In genomic region chr6:158619922-158620801, GRCh38 we compare ENCODE assay signal across 23 cellular contexts. TPM values are rescaled to one million over a fixed set of nuclear protein-coding genes. Genes with fewer than 3 reads are reported as not detected.
DNase-seq lines count a peak whose midpoint lies in the region; ATAC-seq and TF ChIP-seq lines count a peak whose summit lies in the region.
"Had no signal": no experiment of that assay in that cellular context is flagged by ENCODE, and none has a peak within 500 bp of the region (broad histone marks: within the 10 kb centered on the region; RNA-seq: fewer than 3 reads in every experiment).

No MANE protein-coding gene starts in this region.

- POLR2A ChIA-PET in activated naive CD8-positive, alpha-beta T cell treated with anti-CD3 and anti-CD28 coated beads, Interleukin-2, amount 10 ng/mL, durations not matched to agents 7 days and 5 days (lab: Charles Lee) = interaction anchor here (1.2 kb wide), 1 partner anchor 61 kb away, joined by 3 read pairs; the partner anchor contains the start of gene TMEM181

- no peaks in the 10 kb centered on the region for H3K27me3 Mint-ChIP-seq in activated naive CD8-positive, alpha-beta T cell treated with anti-CD3 and anti-CD28 coated beads, Interleukin-2, amount 10 ng/mL, durations not matched to agents 7 days and 5 days
- H3K27me3 Mint-ChIP-seq in activated naive CD8-positive, alpha-beta T cell treated with anti-CD3 and anti-CD28 coated beads for 36 hours = no peaks in the 10 kb centered on the region
- H3K27me3 Mint-ChIP-seq in immature natural killer cell (ENCODE audit: low read depth in 3 of 3) = peaks cover 0 to 2% (median 2%) of the 10 kb centered on the region in 3 donors
- H3K27me3 Mint-ChIP-seq: naive B cell had no signal

- no peak for TF ChIP-seq EP300 in sigmoid colon (IDR thresholded peaks at IDR 0.05)

- H3K9me3 ChIP-seq in RWPE2 (ENCODE audit: severe bottlenecking) (no peaks in the 10 kb centered on the region), sigmoid colon (no peaks in the 10 kb centered on the region)
- H3K9me3 ChIP-seq: BE2C, prostate gland had no signal

- intact Hi-C loops in sigmoid colon (cut with DNase I) = no loop called here

- H3K27me3 ChIP-seq in RWPE2 (ENCODE audit: insufficient read depth, poor library complexity, severe bottlenecking) (no peaks in the 10 kb centered on the region), sigmoid colon (no peaks in the 10 kb centered on the region), H7 (ENCODE audit: control insufficient read depth, insufficient read depth, low read length) (no peaks in the 10 kb centered on the region)
- H3K27me3 ChIP-seq: BE2C, spleen had no signal

- H3K4me3 Mint-ChIP-seq in activated naive CD8-positive, alpha-beta T cell treated with anti-CD3 and anti-CD28 coated beads, Interleukin-2, amount 10 ng/mL, durations not matched to agents 7 days and 5 days = no peak overlapping the region
- no peak overlapping the region for H3K4me3 Mint-ChIP-seq in activated naive CD8-positive, alpha-beta T cell treated with anti-CD3 and anti-CD28 coated beads for 36 hours
- no peak overlapping the region for H3K4me3 Mint-ChIP-seq in immature natural killer cell
- H3K4me3 Mint-ChIP-seq: naive B cell had no signal

- no peak overlapping the region for H3K27ac ChIP-seq in RWPE2 (ENCODE audit: poor library complexity, severe bottlenecking)
- no peak overlapping the region for H3K27ac ChIP-seq in sigmoid colon
- H3K27ac ChIP-seq: HL-60, prostate gland, spleen, VCaP had no signal

- 79 to 90% methylated on average over 17 of the region's 17 CpGs for WGBS in sigmoid colon, 2 donors

- no peaks in the 10 kb centered on the region for H3K9me3 Mint-ChIP-seq in activated naive CD8-positive, alpha-beta T cell treated with anti-CD3 and anti-CD28 coated beads, Interleukin-2, amount 10 ng/mL, durations not matched to agents 7 days and 5 days
- no peaks in the 10 kb centered on the region for H3K9me3 Mint-ChIP-seq in activated naive CD8-positive, alpha-beta T cell treated with anti-CD3 and anti-CD28 coated beads for 36 hours
- no peaks in the 10 kb centered on the region for H3K9me3 Mint-ChIP-seq in immature natural killer cell

- H3K4me3 ChIP-seq in RWPE2 (ENCODE audit: severe bottlenecking) (no peak overlapping the region), sigmoid colon (no peak overlapping the region), H7 (ENCODE audit: insufficient read depth, low read depth, low read length) (no peak overlapping the region)
- H3K4me3 ChIP-seq: K562, prostate gland, spleen had no signal

- peaks cover 39% of the 10 kb centered on the region for H3K36me3 Mint-ChIP-seq in activated naive CD8-positive, alpha-beta T cell treated with anti-CD3 and anti-CD28 coated beads, Interleukin-2, amount 10 ng/mL, durations not matched to agents 7 days and 5 days
- H3K36me3 Mint-ChIP-seq in activated naive CD8-positive, alpha-beta T cell treated with anti-CD3 and anti-CD28 coated beads for 36 hours = peaks cover 37% of the 10 kb centered on the region
- peaks cover 10 to 73% (median 13%) of the 10 kb centered on the region in 3 donors for H3K36me3 Mint-ChIP-seq in immature natural killer cell

- ATAC-seq in activated naive CD8-positive, alpha-beta T cell treated with anti-CD3 and anti-CD28 coated beads, Interleukin-2, amount 10 ng/mL, durations not matched to agents 7 days and 5 days (ENCODE audit: low read depth) = no peak
- ATAC-seq in RWPE2 (ENCODE audit: low read depth) = no peak
- ATAC-seq: K562, Right ventricle myocardium inferior had no signal

- peaks cover 61% of the 10 kb centered on the region for H3K36me3 ChIP-seq in RWPE2 (ENCODE audit: low read depth)
- peaks cover 0 to 31% (median 0%) of the 10 kb centered on the region in 4 donors for H3K36me3 ChIP-seq in sigmoid colon
- peaks cover 9% of the 10 kb centered on the region for H3K36me3 ChIP-seq in H7 (replicated peaks; ENCODE audit: control insufficient read depth, insufficient read depth, low read length)
- H3K36me3 ChIP-seq: prostate gland had no signal

- DNase-seq in activated naive CD8-positive, alpha-beta T cell treated with anti-CD3 and anti-CD28 coated beads, Interleukin-2, amount 10 ng/mL, durations not matched to agents 7 days and 5 days = no peak
- no peak for DNase-seq in activated naive CD8-positive, alpha-beta T cell treated with anti-CD3 and anti-CD28 coated beads for 36 hours
- peak; percentile 14 for DNase-seq in RWPE2 (ENCODE audit: low spot score)
- DNase-seq in immature natural killer cell = no peak
- peak; percentile 19 for DNase-seq in sigmoid colon
- DNase-seq in AG08395 (ENCODE audit: low spot score) = no peak
- no peak for DNase-seq in H7
- DNase-seq in epidermal melanocyte (ENCODE audit: insufficient read length, low spot score) = no peak
- DNase-seq: BE2C; caudate nucleus; effector CD4-positive, alpha-beta T cell; glutamatergic neuron; HCEC 1CT; naive B cell; NCI-H1930; NCI-H446 treated with DMSO at 0.1 percent for 48 hours; spleen; T-helper 1 cell had no signal

- peaks cover 3% of the 10 kb centered on the region for H3K4me1 Mint-ChIP-seq in activated naive CD8-positive, alpha-beta T cell treated with anti-CD3 and anti-CD28 coated beads, Interleukin-2, amount 10 ng/mL, durations not matched to agents 7 days and 5 days
- peaks cover 5% of the 10 kb centered on the region for H3K4me1 Mint-ChIP-seq in activated naive CD8-positive, alpha-beta T cell treated with anti-CD3 and anti-CD28 coated beads for 36 hours
- H3K4me1 Mint-ChIP-seq in immature natural killer cell = peaks cover 25 to 43% of the 10 kb centered on the region in 2 donors

- H3K4me1 ChIP-seq in RWPE2 (ENCODE audit: insufficient read depth, poor library complexity, severe bottlenecking) (no peaks in the 10 kb centered on the region), sigmoid colon (no peaks in the 10 kb centered on the region)
- H3K4me1 ChIP-seq: prostate gland had no signal

- TF ChIP-seq CTCF in RWPE2 (IDR thresholded peaks at IDR 0.05; ENCODE audit: poor library complexity, severe bottlenecking) = no peak
- TF ChIP-seq CTCF in sigmoid colon (IDR thresholded peaks at IDR 0.05) = no peak

- peak overlapping the region; percentile 36 for H3K27ac Mint-ChIP-seq in activated naive CD8-positive, alpha-beta T cell treated with anti-CD3 and anti-CD28 coated beads, Interleukin-2, amount 10 ng/mL, durations not matched to agents 7 days and 5 days
- H3K27ac Mint-ChIP-seq in activated naive CD8-positive, alpha-beta T cell treated with anti-CD3 and anti-CD28 coated beads for 36 hours = no peak overlapping the region
- peak overlapping the region; percentile 78 to 88 (median 80) for H3K27ac Mint-ChIP-seq in immature natural killer cell

- no peak for TF ChIP-seq POLR2A in sigmoid colon (IDR thresholded peaks at IDR 0.05)

RNA-seq across cellular contexts. Expression of gene DYNLT1, which starts 24.4 kb away (rescaled TPM):
- total RNA-seq in activated naive CD8-positive, alpha-beta T cell treated with anti-CD3 and anti-CD28 coated beads, Interleukin-2, amount 10 ng/mL, durations not matched to agents 7 days and 5 days = 100 to 1,000 TPM in 1 of 2 experiments, 10 to 100 TPM in 1; 99.9 to 102 TPM
- total RNA-seq in activated naive CD8-positive, alpha-beta T cell treated with anti-CD3 and anti-CD28 coated beads for 36 hours = 10 to 100 TPM; 70.9 to 74.2 TPM
- polyA plus RNA-seq in immature natural killer cell = 100 to 1,000 TPM in 2 of 3 donors, 10 to 100 TPM in 1; 94.2 to 141 (median 119) TPM
- 100 to 1,000 TPM in 3 of 4 donors, 10 to 100 TPM in 1; 68.7 to 118 (median 105) TPM for total RNA-seq in sigmoid colon
- polyA plus RNA-seq in sigmoid colon = 100 to 1,000 TPM; 231 to 457 (median 332) TPM
- total RNA-seq in H7 (2014; rRNA removed; shearing (Covaris generic)) = 59.9 and 67.6 TPM in 2 replicates

RNA-seq across cellular contexts. Expression of gene SYTL3, which starts 29.7 kb away (rescaled TPM):
- total RNA-seq in activated naive CD8-positive, alpha-beta T cell treated with anti-CD3 and anti-CD28 coated beads, Interleukin-2, amount 10 ng/mL, durations not matched to agents 7 days and 5 days = 10 to 100 TPM; 65.3 to 71.7 TPM
- total RNA-seq in activated naive CD8-positive, alpha-beta T cell treated with anti-CD3 and anti-CD28 coated beads for 36 hours = 100 to 1,000 TPM in 1 of 2 experiments, 10 to 100 TPM in 1; 97.8 to 101 TPM
- polyA plus RNA-seq in immature natural killer cell (10 to 100 TPM; 45.4 to 56.5 (median 52.0) TPM), sigmoid colon (1 to 10 TPM; 1.6 to 6.9 (median 1.8) TPM)
- 1 to 10 TPM; 3.1 to 4.3 (median 3.6) TPM for total RNA-seq in sigmoid colon
- total RNA-seq in H7 (2014; rRNA removed; shearing (Covaris generic)) = 0.74 and 1.2 TPM in 2 replicates

Comparison
In these comparisons a context has a peak if more than half of its experiments do, and no peak if none do; other contexts are left out.
1. DNase-seq: peak in RWPE2 (single experiment) and sigmoid colon (single experiment); none in activated naive CD8-positive, alpha-beta T cell treated with anti-CD3 and anti-CD28 coated beads, Interleukin-2, amount 10 ng/mL, durations not matched to agents 7 days and 5 days (single experiment), activated naive CD8-positive, alpha-beta T cell treated with anti-CD3 and anti-CD28 coated beads for 36 hours (single experiment), immature natural killer cell (0 of 3), AG08395 (single experiment), H7 (single experiment) and epidermal melanocyte (single experiment).
2. RNA of gene SYTL3, which starts 29.7 kb away (total RNA-seq): 97.8 to 101 TPM in activated naive CD8-positive, alpha-beta T cell treated with anti-CD3 and anti-CD28 coated beads for 36 hours and 65.3 to 71.7 TPM in activated naive CD8-positive, alpha-beta T cell treated with anti-CD3 and anti-CD28 coated beads, Interleukin-2, amount 10 ng/mL, durations not matched to agents 7 days and 5 days; 3.1 to 4.3 TPM in sigmoid colon and 0.74 to 1.2 TPM in H7; every median in the first group is over 10 times any median in the second.